ENCODE assay signal across 1 cellular context in genomic region chr21:34582506-34583150, GRCh38.
TF ChIP-seq lines count a peak whose summit lies in the region.

No MANE protein-coding gene starts in this region.

TF ChIP-seq in IMR-90, 13 proteins besides CTCF, POLR2A, EP300 and RAD21:
- TF ChIP-seq CEBPB (IDR thresholded peaks at IDR 0.05; ENCODE audit: low read depth, low read length) (peak; percentile 27; the same call in 1 of the 2 replicates), MAFK (IDR thresholded peaks at IDR 0.05; ENCODE audit: low read depth, low read length) (no peak), SMC3 (IDR thresholded peaks at IDR 0.05; ENCODE audit: low read depth, low read length) (peak; percentile 89), NFE2L2 (IDR thresholded peaks at IDR 0.05; ENCODE audit: low read depth, low read length) (no peak)
- TF ChIP-seq, protein P1, sequence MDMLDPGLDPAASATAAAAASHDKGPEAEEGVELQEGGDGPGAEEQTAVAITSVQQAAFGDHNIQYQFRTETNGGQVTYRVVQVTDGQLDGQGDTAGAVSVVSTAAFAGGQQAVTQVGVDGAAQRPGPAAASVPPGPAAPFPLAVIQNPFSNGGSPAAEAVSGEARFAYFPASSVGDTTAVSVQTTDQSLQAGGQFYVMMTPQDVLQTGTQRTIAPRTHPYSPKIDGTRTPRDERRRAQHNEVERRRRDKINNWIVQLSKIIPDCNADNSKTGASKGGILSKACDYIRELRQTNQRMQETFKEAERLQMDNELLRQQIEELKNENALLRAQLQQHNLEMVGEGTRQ (IDR thresholded peaks at IDR 0.05; ENCODE audit: low read depth, low read length) = no peak
TF ChIP-seq in IMR-90: peak in this region for 2.
